Comparison of ENCODE assay signal across 1 cellular context in the genomic region with DNA sequence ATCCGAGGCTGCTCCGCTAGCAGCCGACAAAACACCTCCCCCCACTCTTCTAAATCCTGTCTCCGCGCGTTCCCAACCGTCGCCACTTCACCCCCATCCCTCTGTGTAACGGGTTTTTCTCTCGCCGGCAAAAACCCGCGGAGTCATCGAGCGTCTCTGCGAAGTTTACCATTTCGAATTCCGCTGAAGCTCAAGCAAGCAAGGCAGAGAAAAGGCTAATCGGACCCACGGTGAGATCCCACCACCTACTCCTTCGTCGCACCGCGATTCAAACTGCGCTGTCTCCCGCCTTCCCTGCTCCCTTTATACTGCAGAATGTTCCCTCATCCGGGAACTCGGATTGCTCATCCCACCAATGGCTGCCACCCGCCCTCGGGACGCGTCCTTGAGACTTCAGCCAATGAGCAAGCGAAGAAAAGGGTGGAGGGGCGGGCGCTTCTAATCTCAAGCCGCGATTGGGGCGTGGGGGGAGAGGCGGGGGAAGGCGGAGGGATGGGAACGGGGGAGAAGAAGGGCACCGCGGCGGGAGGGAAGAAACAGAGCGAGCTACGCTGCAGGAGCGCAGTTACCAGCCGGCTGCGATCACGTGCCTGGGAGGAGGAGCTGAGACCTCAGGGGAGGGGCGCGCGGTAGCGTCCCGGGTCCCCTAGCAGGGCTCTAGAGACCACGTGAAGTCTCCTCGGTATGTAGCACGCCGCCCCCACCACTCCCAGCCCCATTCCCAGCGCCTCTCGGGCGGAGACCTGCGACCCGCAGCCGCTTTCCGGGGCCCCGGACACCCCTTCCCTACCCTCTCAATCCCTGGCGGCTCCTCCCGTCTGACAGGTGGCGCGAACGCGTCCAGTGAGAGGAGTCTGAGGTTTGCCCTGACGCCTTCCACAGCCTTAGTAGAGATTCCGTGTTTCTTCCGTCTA.
A peak's percentile ranks its signal among the peaks of the same experiment; 100 is the strongest.
TF ChIP-seq lines count a peak whose summit lies in the region.

A gene (minus strand): TSS at position 277 of the 914 bp plus-strand sequence. CDS start 105 bp downstream, at position 172.

TF ChIP-seq in HEK293, 187 proteins besides CTCF, POLR2A, EP300 and RAD21 (continued from another document and continues in another):
- TF ChIP-seq, protein P1, sequence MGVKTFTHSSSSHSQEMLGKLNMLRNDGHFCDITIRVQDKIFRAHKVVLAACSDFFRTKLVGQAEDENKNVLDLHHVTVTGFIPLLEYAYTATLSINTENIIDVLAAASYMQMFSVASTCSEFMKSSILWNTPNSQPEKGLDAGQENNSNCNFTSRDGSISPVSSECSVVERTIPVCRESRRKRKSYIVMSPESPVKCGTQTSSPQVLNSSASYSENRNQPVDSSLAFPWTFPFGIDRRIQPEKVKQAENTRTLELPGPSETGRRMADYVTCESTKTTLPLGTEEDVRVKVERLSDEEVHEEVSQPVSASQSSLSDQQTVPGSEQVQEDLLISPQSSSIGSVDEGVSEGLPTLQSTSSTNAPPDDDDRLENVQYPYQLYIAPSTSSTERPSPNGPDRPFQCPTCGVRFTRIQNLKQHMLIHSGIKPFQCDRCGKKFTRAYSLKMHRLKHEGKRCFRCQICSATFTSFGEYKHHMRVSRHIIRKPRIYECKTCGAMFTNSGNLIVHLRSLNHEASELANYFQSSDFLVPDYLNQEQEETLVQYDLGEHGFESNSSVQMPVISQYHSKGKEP (tag by site-specific recombination; IDR thresholded peaks at IDR 0.05), result no peak
- TF ChIP-seq, protein P2, sequence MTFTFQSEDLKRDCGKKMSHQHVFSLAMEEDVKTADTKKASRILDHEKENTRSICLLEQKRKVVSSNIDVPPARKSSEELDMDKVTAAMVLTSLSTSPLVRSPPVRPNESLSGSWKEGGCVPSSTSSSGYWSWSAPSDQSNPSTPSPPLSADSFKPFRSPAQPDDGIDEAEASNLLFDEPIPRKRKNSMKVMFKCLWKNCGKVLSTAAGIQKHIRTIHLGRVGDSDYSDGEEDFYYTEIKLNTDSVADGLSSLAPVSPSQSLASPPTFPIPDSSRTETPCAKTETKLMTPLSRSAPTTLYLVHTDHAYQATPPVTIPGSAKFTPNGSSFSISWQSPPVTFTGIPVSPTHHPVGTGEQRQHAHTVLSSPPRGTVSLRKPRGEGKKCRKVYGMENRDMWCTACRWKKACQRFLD (tag by site-specific recombination; IDR thresholded peaks at IDR 0.05), result no peak
- TF ChIP-seq, protein P3, sequence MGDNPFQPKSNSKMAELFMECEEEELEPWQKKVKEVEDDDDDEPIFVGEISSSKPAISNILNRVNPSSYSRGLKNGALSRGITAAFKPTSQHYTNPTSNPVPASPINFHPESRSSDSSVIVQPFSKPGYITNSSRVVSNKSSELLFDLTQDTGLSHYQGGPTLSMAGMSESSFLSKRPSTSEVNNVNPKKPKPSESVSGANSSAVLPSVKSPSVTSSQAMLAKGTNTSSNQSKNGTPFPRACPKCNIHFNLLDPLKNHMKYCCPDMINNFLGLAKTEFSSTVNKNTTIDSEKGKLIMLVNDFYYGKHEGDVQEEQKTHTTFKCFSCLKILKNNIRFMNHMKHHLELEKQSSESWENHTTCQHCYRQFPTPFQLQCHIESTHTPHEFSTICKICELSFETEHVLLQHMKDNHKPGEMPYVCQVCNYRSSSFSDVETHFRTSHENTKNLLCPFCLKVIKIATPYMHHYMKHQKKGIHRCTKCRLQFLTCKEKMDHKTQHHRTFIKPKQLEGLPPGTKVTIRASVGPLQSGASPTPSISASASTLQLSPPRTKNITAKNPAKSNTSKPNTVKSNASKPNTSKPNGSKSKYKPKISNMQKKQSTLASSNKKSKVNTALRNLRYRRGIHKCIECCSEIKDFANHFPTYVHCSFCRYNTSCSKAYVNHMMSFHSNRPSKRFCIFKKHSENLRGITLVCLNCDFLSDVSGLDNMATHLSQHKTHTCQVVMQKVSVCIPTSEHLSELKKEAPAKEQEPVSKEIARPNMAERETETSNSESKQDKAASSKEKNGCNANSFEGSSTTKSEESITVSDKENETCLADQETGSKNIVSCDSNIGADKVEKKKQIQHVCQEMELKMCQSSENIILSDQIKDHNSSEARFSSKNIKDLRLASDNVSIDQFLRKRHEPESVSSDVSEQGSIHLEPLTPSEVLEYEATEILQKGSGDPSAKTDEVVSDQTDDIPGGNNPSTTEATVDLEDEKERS (tag by site-specific recombination; IDR thresholded peaks at IDR 0.05), result no peak
- TF ChIP-seq ZNF214 (tag by site-specific recombination; IDR thresholded peaks at IDR 0.05; ENCODE audit: borderline replicate concordance) (no peak), ZNF544 (tag by site-specific recombination; IDR thresholded peaks at IDR 0.05) (no peak), SCRT1 (tag by site-specific recombination; IDR thresholded peaks at IDR 0.05; ENCODE audit: borderline replicate concordance) (no peak), ZNF324 (tag by site-specific recombination; IDR thresholded peaks at IDR 0.05) (no peak), WT1 (tag by site-specific recombination; IDR thresholded peaks at IDR 0.05) (peak; percentile 21; the same call in 1 of the 2 replicates), ZNF548 (tag by site-specific recombination; IDR thresholded peaks at IDR 0.05) (no peak), OVOL3 (tag by site-specific recombination; IDR thresholded peaks at IDR 0.05) (peak; percentile 52; the same call in 1 of the 2 replicates), GLI4 (tag by site-specific recombination; IDR thresholded peaks at IDR 0.05) (peak; percentile 51; the same call in 1 of the 2 replicates), ZSCAN30 (tag by site-specific recombination; IDR thresholded peaks at IDR 0.05) (peak; percentile 76), ZNF24 (tag by site-specific recombination; IDR thresholded peaks at IDR 0.05) (peak; percentile 19; the same call in 1 of the 2 replicates), ZNF335 (tag by site-specific recombination; conservative IDR thresholded peaks at IDR 0.05) (peak; percentile 65), ZNF184 (tag by site-specific recombination; IDR thresholded peaks at IDR 0.05) (peak; percentile 33; the same call in 1 of the 2 replicates), ZNF132 (tag by site-specific recombination; IDR thresholded peaks at IDR 0.05; ENCODE audit: borderline replicate concordance) (no peak), ZNF311 (tag by site-specific recombination; IDR thresholded peaks at IDR 0.05; ENCODE audit: borderline replicate concordance) (no peak), ZNF654 (tag by site-specific recombination; IDR thresholded peaks at IDR 0.05; ENCODE audit: low read depth) (no peak; the same call in 1 of the 2 replicates), ZBTB20 (tag by site-specific recombination; IDR thresholded peaks at IDR 0.05) (peak; percentile 99), ZNF169 (tag by site-specific recombination; IDR thresholded peaks at IDR 0.05) (no peak), ZNF114 (tag by site-specific recombination; IDR thresholded peaks at IDR 0.05) (no peak), ZNF76 (tag by site-specific recombination; IDR thresholded peaks at IDR 0.05; ENCODE audit: borderline replicate concordance, low read depth) (no peak), KLF1 (tag by site-specific recombination; IDR thresholded peaks at IDR 0.05) (no peak; the same call in 1 of the 2 replicates), ZFP41 (tag by site-specific recombination; IDR thresholded peaks at IDR 0.05; ENCODE audit: borderline replicate concordance) (no peak), ZNF404 (tag by site-specific recombination; IDR thresholded peaks at IDR 0.05) (no peak), HOXD13 (CRISPR knock-in tag; IDR thresholded peaks at IDR 0.05; ENCODE audit: borderline replicate concordance) (no peak), ZNF202 (tag by site-specific recombination; IDR thresholded peaks at IDR 0.05; ENCODE audit: borderline replicate concordance) (no peak)
- TF ChIP-seq, protein P4, sequence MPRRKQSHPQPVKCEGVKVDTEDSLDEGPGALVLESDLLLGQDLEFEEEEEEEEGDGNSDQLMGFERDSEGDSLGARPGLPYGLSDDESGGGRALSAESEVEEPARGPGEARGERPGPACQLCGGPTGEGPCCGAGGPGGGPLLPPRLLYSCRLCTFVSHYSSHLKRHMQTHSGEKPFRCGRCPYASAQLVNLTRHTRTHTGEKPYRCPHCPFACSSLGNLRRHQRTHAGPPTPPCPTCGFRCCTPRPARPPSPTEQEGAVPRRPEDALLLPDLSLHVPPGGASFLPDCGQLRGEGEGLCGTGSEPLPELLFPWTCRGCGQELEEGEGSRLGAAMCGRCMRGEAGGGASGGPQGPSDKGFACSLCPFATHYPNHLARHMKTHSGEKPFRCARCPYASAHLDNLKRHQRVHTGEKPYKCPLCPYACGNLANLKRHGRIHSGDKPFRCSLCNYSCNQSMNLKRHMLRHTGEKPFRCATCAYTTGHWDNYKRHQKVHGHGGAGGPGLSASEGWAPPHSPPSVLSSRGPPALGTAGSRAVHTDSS (tag by site-specific recombination; IDR thresholded peaks at IDR 0.05), result no peak
- TF ChIP-seq, protein P5, sequence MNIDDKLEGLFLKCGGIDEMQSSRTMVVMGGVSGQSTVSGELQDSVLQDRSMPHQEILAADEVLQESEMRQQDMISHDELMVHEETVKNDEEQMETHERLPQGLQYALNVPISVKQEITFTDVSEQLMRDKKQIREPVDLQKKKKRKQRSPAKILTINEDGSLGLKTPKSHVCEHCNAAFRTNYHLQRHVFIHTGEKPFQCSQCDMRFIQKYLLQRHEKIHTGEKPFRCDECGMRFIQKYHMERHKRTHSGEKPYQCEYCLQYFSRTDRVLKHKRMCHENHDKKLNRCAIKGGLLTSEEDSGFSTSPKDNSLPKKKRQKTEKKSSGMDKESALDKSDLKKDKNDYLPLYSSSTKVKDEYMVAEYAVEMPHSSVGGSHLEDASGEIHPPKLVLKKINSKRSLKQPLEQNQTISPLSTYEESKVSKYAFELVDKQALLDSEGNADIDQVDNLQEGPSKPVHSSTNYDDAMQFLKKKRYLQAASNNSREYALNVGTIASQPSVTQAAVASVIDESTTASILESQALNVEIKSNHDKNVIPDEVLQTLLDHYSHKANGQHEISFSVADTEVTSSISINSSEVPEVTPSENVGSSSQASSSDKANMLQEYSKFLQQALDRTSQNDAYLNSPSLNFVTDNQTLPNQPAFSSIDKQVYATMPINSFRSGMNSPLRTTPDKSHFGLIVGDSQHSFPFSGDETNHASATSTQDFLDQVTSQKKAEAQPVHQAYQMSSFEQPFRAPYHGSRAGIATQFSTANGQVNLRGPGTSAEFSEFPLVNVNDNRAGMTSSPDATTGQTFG (tag by site-specific recombination; IDR thresholded peaks at IDR 0.05; ENCODE audit: borderline replicate concordance), result no peak
- TF ChIP-seq, protein P6, sequence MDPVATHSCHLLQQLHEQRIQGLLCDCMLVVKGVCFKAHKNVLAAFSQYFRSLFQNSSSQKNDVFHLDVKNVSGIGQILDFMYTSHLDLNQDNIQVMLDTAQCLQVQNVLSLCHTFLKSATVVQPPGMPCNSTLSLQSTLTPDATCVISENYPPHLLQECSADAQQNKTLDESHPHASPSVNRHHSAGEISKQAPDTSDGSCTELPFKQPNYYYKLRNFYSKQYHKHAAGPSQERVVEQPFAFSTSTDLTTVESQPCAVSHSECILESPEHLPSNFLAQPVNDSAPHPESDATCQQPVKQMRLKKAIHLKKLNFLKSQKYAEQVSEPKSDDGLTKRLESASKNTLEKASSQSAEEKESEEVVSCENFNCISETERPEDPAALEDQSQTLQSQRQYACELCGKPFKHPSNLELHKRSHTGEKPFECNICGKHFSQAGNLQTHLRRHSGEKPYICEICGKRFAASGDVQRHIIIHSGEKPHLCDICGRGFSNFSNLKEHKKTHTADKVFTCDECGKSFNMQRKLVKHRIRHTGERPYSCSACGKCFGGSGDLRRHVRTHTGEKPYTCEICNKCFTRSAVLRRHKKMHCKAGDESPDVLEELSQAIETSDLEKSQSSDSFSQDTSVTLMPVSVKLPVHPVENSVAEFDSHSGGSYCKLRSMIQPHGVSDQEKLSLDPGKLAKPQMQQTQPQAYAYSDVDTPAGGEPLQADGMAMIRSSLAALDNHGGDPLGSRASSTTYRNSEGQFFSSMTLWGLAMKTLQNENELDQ (tag by site-specific recombination; IDR thresholded peaks at IDR 0.05; ENCODE audit: low read depth), result no peak
- TF ChIP-seq, protein P7, sequence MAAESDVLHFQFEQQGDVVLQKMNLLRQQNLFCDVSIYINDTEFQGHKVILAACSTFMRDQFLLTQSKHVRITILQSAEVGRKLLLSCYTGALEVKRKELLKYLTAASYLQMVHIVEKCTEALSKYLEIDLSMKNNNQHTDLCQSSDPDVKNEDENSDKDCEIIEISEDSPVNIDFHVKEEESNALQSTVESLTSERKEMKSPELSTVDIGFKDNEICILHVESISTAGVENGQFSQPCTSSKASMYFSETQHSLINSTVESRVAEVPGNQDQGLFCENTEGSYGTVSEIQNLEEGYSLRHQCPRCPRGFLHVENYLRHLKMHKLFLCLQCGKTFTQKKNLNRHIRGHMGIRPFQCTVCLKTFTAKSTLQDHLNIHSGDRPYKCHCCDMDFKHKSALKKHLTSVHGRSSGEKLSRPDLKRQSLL (tag by site-specific recombination; IDR thresholded peaks at IDR 0.05), result no peak
- TF ChIP-seq, protein P8, sequence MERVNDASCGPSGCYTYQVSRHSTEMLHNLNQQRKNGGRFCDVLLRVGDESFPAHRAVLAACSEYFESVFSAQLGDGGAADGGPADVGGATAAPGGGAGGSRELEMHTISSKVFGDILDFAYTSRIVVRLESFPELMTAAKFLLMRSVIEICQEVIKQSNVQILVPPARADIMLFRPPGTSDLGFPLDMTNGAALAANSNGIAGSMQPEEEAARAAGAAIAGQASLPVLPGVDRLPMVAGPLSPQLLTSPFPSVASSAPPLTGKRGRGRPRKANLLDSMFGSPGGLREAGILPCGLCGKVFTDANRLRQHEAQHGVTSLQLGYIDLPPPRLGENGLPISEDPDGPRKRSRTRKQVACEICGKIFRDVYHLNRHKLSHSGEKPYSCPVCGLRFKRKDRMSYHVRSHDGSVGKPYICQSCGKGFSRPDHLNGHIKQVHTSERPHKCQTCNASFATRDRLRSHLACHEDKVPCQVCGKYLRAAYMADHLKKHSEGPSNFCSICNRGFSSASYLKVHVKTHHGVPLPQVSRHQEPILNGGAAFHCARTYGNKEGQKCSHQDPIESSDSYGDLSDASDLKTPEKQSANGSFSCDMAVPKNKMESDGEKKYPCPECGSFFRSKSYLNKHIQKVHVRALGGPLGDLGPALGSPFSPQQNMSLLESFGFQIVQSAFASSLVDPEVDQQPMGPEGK (tag by site-specific recombination; IDR thresholded peaks at IDR 0.05), result peak; percentile 73
- TF ChIP-seq, protein P9, sequence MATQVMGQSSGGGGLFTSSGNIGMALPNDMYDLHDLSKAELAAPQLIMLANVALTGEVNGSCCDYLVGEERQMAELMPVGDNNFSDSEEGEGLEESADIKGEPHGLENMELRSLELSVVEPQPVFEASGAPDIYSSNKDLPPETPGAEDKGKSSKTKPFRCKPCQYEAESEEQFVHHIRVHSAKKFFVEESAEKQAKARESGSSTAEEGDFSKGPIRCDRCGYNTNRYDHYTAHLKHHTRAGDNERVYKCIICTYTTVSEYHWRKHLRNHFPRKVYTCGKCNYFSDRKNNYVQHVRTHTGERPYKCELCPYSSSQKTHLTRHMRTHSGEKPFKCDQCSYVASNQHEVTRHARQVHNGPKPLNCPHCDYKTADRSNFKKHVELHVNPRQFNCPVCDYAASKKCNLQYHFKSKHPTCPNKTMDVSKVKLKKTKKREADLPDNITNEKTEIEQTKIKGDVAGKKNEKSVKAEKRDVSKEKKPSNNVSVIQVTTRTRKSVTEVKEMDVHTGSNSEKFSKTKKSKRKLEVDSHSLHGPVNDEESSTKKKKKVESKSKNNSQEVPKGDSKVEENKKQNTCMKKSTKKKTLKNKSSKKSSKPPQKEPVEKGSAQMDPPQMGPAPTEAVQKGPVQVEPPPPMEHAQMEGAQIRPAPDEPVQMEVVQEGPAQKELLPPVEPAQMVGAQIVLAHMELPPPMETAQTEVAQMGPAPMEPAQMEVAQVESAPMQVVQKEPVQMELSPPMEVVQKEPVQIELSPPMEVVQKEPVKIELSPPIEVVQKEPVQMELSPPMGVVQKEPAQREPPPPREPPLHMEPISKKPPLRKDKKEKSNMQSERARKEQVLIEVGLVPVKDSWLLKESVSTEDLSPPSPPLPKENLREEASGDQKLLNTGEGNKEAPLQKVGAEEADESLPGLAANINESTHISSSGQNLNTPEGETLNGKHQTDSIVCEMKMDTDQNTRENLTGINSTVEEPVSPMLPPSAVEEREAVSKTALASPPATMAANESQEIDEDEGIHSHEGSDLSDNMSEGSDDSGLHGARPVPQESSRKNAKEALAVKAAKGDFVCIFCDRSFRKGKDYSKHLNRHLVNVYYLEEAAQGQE (tag by site-specific recombination; IDR thresholded peaks at IDR 0.05), result peak; percentile 60; the same call in 1 of the 2 replicates
